In genomic region chr14:101217972-101218371, GRCh38 we compare ENCODE assay signal across 21 cellular contexts.
DNase-seq lines count a peak whose midpoint lies in the region; FAIRE-seq and TF ChIP-seq lines count a peak whose summit lies in the region.
"Had no signal": no experiment of that assay in that cellular context is flagged by ENCODE, and none has a peak within 500 bp of the region (broad histone marks: within the 10 kb centered on the region; RNA-seq: fewer than 3 reads in every experiment).

No MANE protein-coding gene starts in this region.

- H3K9me3 ChIP-seq in kidney (ENCODE audit: control insufficient read depth in 1 of 2, low read length in 2 of 2): peaks cover 2 to 3% of the 10 kb centered on the region in 2 donors
- peaks cover 0 to 4% (median 0%) of the 10 kb centered on the region in 4 donors for H3K9me3 ChIP-seq in sigmoid colon
- no peaks in the 10 kb centered on the region for H3K9me3 ChIP-seq in vagina

- H3K27me3 ChIP-seq in sigmoid colon: no peaks in the 10 kb centered on the region
- no peaks in the 10 kb centered on the region for H3K27me3 ChIP-seq in vagina

- TF ChIP-seq POLR2A in sigmoid colon (IDR thresholded peaks at IDR 0.05) (no peak), vagina (IDR thresholded peaks at IDR 0.05) (no peak)

- 86 to 92% methylated on average over 9 of the region's 9 CpGs for WGBS in sigmoid colon, 2 donors

- H3K4me3 ChIP-seq in kidney (ENCODE audit: low read length in 2 of 2): no peak overlapping the region
- no peak overlapping the region for H3K4me3 ChIP-seq in sigmoid colon
- H3K4me3 ChIP-seq in vagina: no peak overlapping the region

- H3K9ac ChIP-seq in kidney (ENCODE audit: low read length in 2 of 2): no peak overlapping the region

- no peak for FAIRE-seq in kidney (lab: Jason Lieb, UNC)
- FAIRE-seq: GM18507, GM19239, H1, HTR-8/SVneo had no signal

- H3K4me1 ChIP-seq in kidney (ENCODE audit: control insufficient read depth in 1 of 2, insufficient read depth in 1 of 2, low read depth in 1 of 2, low read length in 2 of 2) (no peaks in the 10 kb centered on the region), sigmoid colon (peaks cover 0 to 42% (median 31%) of the 10 kb centered on the region in 4 donors), vagina (no peaks in the 10 kb centered on the region)

- TF ChIP-seq CTCF in kidney (IDR thresholded peaks at IDR 0.05; ENCODE audit: borderline replicate concordance, extremely low read depth, insufficient read depth): no peak
- TF ChIP-seq CTCF in sigmoid colon (IDR thresholded peaks at IDR 0.05): no peak
- no peak for TF ChIP-seq CTCF in vagina (IDR thresholded peaks at IDR 0.05)

- no peak for TF ChIP-seq EP300 in sigmoid colon (IDR thresholded peaks at IDR 0.05)

- intact Hi-C loops in kidney (cut with DNase I): no loop called here
- intact Hi-C loops in sigmoid colon (cut with DNase I): no loop called here
- intact Hi-C loops in vagina (cut with DNase I): no loop called here

- no peaks in the 10 kb centered on the region for H3K36me3 ChIP-seq in kidney (ENCODE audit: control insufficient read depth in 1 of 2, insufficient read depth in 2 of 2, low read length in 2 of 2)
- H3K36me3 ChIP-seq in sigmoid colon: no peaks in the 10 kb centered on the region
- H3K36me3 ChIP-seq in vagina: no peaks in the 10 kb centered on the region

- H3K27ac ChIP-seq in kidney (ENCODE audit: low read depth in 2 of 2, low read length in 2 of 2): no peak overlapping the region
- no peak overlapping the region for H3K27ac ChIP-seq in sigmoid colon
- no peak overlapping the region for H3K27ac ChIP-seq in vagina
- H3K27ac ChIP-seq: RWPE1 had no signal

- peak; percentile 4 for DNase-seq in activated CD8-positive, alpha-beta memory T cell treated with anti-CD3 and anti-CD28 coated beads, Interleukin-2, amount 50 U/mL, for 48 hours
- DNase-seq in activated CD8-positive, alpha-beta memory T cell treated with anti-CD3 and anti-CD28 coated beads, Interleukin-2, amount 50 U/mL, for 4 hours: no peak
- peak; percentile 22 for DNase-seq in kidney
- DNase-seq in sigmoid colon: peak; percentile 38
- peak; percentile 28 to 52 for DNase-seq in vagina (ENCODE audit: extremely low spot score in 2 of 2)
- DNase-seq in dedifferentiated amniotic fluid mesenchymal stem cell (ENCODE audit: extremely low spot score): no peak
- no peak for DNase-seq in AML-193 (lab: John Stamatoyannopoulos, UW)
- no peak for DNase-seq in kidney tubule cell (ENCODE audit: low spot score)
- DNase-seq: GDM1, KG1, NCI-H1092, NCI-H1436 treated with DMSO at 0.1 percent for 48 hours, NCI-H1930, NCI-H2227 treated with DMSO at 0.1 percent for 48 hours, NCI-H510A, SIG-M5 had no signal

Comparison
In these comparisons a context has a peak if more than half of its experiments do, and no peak if none do; other contexts are left out.
1. DNase-seq: peak in activated CD8-positive, alpha-beta memory T cell treated with anti-CD3 and anti-CD28 coated beads, Interleukin-2, amount 50 U/mL, for 48 hours (single experiment), kidney (single experiment), sigmoid colon (single experiment) and vagina (2 of 2); none in activated CD8-positive, alpha-beta memory T cell treated with anti-CD3 and anti-CD28 coated beads, Interleukin-2, amount 50 U/mL, for 4 hours (single experiment), dedifferentiated amniotic fluid mesenchymal stem cell (single experiment), AML-193 (0 of 2) and kidney tubule cell (single experiment).